In the genomic region with DNA sequence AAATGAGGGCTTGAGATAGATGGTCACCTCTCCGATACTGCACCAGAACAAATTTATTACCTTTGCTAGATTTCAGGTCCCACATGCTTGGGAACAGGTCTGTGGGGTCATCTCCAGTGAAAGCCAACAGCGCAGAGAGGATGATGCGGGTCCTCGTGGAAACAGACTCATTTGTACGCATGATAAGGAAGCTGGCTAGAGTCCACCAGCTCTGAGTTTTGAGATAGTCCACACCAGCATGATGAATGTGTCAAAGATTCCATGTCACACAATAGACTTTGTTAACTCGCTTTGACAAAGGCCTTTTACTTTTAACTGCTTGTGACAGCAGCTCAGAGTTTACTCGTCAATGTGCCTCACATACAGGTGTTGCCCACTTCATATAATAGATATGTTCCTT, we compare ENCODE assay signal across 1 cellular context.
TF ChIP-seq lines count a peak whose summit lies in the region.

No MANE protein-coding gene starts in this region.

TF ChIP-seq in K562, 482 proteins besides CTCF, POLR2A, EP300 and RAD21 (continued from another document and continues in another):
- TF ChIP-seq, protein P1, sequence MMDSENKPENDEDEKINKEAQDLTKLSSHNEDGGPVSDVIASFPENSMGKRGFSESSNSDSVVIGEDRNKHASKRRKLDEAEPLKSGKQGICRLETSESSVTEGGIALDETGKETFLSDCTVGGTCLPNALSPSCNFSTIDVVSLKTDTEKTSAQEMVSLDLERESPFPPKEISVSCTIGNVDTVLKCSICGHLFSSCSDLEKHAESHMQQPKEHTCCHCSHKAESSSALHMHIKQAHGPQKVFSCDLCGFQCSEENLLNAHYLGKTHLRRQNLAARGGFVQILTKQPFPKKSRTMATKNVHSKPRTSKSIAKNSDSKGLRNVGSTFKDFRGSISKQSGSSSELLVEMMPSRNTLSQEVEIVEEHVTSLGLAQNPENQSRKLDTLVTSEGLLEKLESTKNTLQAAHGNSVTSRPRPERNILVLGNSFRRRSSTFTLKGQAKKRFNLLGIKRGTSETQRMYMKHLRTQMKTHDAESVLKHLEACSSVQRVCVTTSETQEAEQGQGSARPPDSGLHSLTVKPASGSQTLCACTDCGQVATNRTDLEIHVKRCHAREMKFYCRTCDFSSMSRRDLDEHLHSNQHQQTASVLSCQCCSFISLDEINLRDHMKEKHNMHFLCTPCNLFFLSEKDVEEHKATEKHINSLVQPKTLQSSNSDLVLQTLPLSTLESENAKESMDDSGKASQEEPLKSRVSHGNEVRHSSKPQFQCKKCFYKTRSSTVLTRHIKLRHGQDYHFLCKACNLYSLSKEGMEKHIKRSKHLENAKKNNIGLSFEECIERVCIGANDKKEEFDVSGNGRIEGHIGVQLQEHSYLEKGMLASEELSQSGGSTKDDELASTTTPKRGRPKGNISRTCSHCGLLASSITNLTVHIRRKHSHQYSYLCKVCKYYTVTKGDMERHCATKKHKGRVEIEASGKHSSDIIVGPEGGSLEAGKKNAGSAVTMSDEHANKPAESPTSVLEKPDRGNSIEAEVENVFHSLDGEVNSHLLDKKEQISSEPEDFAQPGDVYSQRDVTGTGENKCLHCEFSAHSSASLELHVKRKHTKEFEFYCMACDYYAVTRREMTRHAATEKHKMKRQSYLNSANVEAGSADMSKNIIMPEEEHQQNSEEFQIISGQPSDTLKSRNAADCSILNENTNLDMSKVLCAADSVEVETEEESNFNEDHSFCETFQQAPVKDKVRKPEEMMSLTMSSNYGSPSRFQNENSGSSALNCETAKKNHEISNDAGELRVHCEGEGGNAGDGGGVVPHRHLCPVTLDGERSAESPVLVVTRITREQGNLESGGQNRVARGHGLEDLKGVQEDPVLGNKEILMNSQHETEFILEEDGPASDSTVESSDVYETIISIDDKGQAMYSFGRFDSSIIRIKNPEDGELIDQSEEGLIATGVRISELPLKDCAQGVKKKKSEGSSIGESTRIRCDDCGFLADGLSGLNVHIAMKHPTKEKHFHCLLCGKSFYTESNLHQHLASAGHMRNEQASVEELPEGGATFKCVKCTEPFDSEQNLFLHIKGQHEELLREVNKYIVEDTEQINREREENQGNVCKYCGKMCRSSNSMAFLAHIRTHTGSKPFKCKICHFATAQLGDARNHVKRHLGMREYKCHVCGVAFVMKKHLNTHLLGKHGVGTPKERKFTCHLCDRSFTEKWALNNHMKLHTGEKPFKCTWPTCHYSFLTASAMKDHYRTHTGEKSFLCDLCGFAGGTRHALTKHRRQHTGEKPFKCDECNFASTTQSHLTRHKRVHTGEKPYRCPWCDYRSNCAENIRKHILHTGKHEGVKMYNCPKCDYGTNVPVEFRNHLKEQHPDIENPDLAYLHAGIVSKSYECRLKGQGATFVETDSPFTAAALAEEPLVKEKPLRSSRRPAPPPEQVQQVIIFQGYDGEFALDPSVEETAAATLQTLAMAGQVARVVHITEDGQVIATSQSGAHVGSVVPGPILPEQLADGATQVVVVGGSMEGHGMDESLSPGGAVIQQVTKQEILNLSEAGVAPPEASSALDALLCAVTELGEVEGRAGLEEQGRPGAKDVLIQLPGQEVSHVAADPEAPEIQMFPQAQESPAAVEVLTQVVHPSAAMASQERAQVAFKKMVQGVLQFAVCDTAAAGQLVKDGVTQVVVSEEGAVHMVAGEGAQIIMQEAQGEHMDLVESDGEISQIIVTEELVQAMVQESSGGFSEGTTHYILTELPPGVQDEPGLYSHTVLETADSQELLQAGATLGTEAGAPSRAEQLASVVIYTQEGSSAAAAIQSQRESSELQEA (IDR thresholded peaks at IDR 0.05; ENCODE audit: low read depth) = no peak
- TF ChIP-seq CREBBP (IDR thresholded peaks at IDR 0.05; ENCODE audit: low read depth, low read length) = no peak
- TF ChIP-seq C11orf30 (IDR thresholded peaks at IDR 0.05; ENCODE audit: low read depth) = no peak
- no peak for TF ChIP-seq ARHGAP35 (IDR thresholded peaks at IDR 0.05; ENCODE audit: partially characterized antibody)
- no peak for TF ChIP-seq ZFP36 (IDR thresholded peaks at IDR 0.05; ENCODE audit: low read depth, low read length, partially characterized antibody)
- no peak for TF ChIP-seq COPS2 (conservative IDR thresholded peaks at IDR 0.05)
- no peak for TF ChIP-seq SNRNP70 (optimal IDR thresholded peaks at IDR 0.05; ENCODE audit: low read depth, low read length)
- no peak for TF ChIP-seq FOXK1 (CRISPR knock-in tag; IDR thresholded peaks at IDR 0.05; ENCODE audit: borderline replicate concordance)
- TF ChIP-seq ATF2 (CRISPR knock-in tag; IDR thresholded peaks at IDR 0.05) = no peak
- TF ChIP-seq ZNF740 (CRISPR knock-in tag; IDR thresholded peaks at IDR 0.05) = no peak
- TF ChIP-seq ZNF740 (tag; IDR thresholded peaks at IDR 0.05) = no peak
- TF ChIP-seq MYC (IDR thresholded peaks at IDR 0.05; ENCODE audit: low read depth, low read length) = peak; percentile 62; the same call in 1 of the 2 replicates
- TF ChIP-seq MYC (CRISPR knock-in tag; IDR thresholded peaks at IDR 0.05; ENCODE audit: borderline replicate concordance, low read depth) = no peak
- no peak for TF ChIP-seq SMARCA5 (IDR thresholded peaks at IDR 0.05)
- no peak for TF ChIP-seq BRD9 (IDR thresholded peaks at IDR 0.05; ENCODE audit: low read depth, partially characterized antibody)
- TF ChIP-seq ZBTB12 (CRISPR knock-in tag; IDR thresholded peaks at IDR 0.05) = peak; percentile 59
- TF ChIP-seq ZBED1 (IDR thresholded peaks at IDR 0.05) = no peak
- TF ChIP-seq ZNF282 (CRISPR knock-in tag; IDR thresholded peaks at IDR 0.05) = no peak
- TF ChIP-seq HDAC2 (IDR thresholded peaks at IDR 0.05) = peak; percentile 59; the same call in 1 of the 2 replicates
- peak; percentile 52; the same call in 1 of the 2 replicates for TF ChIP-seq ATF3 (IDR thresholded peaks at IDR 0.05)
- no peak for TF ChIP-seq ATF3 (CRISPR knock-in tag; conservative IDR thresholded peaks at IDR 0.05)
- TF ChIP-seq FOXJ2 (tag; IDR thresholded peaks at IDR 0.05) = no peak; the same call in 1 of the 2 replicates
- TF ChIP-seq MITF (IDR thresholded peaks at IDR 0.05) = no peak
- peak; percentile 31; the same call in 1 of the 2 replicates for TF ChIP-seq ZEB2 (IDR thresholded peaks at IDR 0.05)
- no peak for TF ChIP-seq CCAR2 (IDR thresholded peaks at IDR 0.05; ENCODE audit: low read depth, low read length)
- TF ChIP-seq, protein P2, sequence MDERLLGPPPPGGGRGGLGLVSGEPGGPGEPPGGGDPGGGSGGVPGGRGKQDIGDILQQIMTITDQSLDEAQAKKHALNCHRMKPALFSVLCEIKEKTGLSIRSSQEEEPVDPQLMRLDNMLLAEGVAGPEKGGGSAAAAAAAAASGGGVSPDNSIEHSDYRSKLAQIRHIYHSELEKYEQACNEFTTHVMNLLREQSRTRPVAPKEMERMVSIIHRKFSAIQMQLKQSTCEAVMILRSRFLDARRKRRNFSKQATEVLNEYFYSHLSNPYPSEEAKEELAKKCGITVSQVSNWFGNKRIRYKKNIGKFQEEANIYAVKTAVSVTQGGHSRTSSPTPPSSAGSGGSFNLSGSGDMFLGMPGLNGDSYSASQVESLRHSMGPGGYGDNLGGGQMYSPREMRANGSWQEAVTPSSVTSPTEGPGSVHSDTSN (CRISPR knock-in tag; IDR thresholded peaks at IDR 0.05; ENCODE audit: low read depth) = no peak
- TF ChIP-seq, protein P2 (tag; conservative IDR thresholded peaks at IDR 0.05; ENCODE audit: low read depth) = peak; percentile 88
- TF ChIP-seq ZBTB2 (IDR thresholded peaks at IDR 0.05) = no peak
- no peak for TF ChIP-seq ZNF707 (CRISPR knock-in tag; conservative IDR thresholded peaks at IDR 0.05)
- TF ChIP-seq CHD4 (IDR thresholded peaks at IDR 0.05; ENCODE audit: insufficient read depth, insufficient replicate concordance, low read depth, low read length, poor library complexity, severe bottlenecking) = no peak
- no peak for TF ChIP-seq ZNF778 (CRISPR knock-in tag; IDR thresholded peaks at IDR 0.05)
- no peak; the same call in 1 of the 2 replicates for TF ChIP-seq SMAD4 (CRISPR knock-in tag; conservative IDR thresholded peaks at IDR 0.05)
- no peak for TF ChIP-seq STAT6 (CRISPR knock-in tag; IDR thresholded peaks at IDR 0.05)
- TF ChIP-seq, protein P3, sequence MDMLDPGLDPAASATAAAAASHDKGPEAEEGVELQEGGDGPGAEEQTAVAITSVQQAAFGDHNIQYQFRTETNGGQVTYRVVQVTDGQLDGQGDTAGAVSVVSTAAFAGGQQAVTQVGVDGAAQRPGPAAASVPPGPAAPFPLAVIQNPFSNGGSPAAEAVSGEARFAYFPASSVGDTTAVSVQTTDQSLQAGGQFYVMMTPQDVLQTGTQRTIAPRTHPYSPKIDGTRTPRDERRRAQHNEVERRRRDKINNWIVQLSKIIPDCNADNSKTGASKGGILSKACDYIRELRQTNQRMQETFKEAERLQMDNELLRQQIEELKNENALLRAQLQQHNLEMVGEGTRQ (CRISPR knock-in tag; IDR thresholded peaks at IDR 0.05) = no peak
- TF ChIP-seq ZNF384 (IDR thresholded peaks at IDR 0.05; ENCODE audit: low read depth, low read length) = no peak
